Comparison of ENCODE assay signal across 7 cellular contexts in the genomic region with DNA sequence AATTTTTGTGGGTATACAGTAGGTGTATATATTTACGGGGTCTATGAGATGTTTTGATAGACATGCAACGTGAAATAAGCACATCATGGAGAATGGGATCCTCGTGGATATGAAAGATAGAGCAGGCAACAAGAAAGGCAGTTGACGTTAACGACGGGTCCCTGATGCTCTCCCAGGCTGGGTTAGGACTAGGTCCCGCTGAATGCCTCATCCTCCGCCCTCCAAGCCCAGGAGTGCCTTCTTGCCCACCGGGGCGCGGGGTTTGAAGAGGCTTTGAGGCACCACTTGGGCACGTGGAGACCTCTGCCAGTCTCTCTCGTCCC. TPM values are rescaled to one million over a fixed set of nuclear protein-coding genes. Genes with fewer than 3 reads are reported as not detected.
A peak's percentile ranks its signal among the peaks of the same experiment; 100 is the strongest.
DNase-seq lines count a peak whose midpoint lies in the region; ATAC-seq, FAIRE-seq and TF ChIP-seq lines count a peak whose summit lies in the region.

No MANE protein-coding gene starts in this region.

- H3K9ac ChIP-seq in KMS-11, result peak overlapping the region; percentile 58; the same call in 1 of the 2 replicates
- no peak overlapping the region for H3K9ac ChIP-seq in endodermal cell (ENCODE audit: extremely low read depth, low read length, poor library complexity, severe bottlenecking)
- peak overlapping the region; percentile 38 for H3K9ac ChIP-seq in neuronal stem cell (ENCODE audit: low read depth, low read length, poor library complexity)

- peak overlapping the region; percentile 45 for H2BK5ac ChIP-seq in neuronal stem cell (ENCODE audit: low read length)

- H3K79me2 ChIP-seq in KMS-11 (ENCODE audit: insufficient read depth, low read depth), result no peaks in the 10 kb centered on the region

- H3K4ac ChIP-seq in neuronal stem cell (ENCODE audit: low read length), result peak overlapping the region; percentile 32

- peaks cover 14% of the 10 kb centered on the region for H3K4me1 ChIP-seq in KMS-11 (ENCODE audit: low read depth, poor library complexity, severe bottlenecking)
- no peaks in the 10 kb centered on the region for H3K4me1 ChIP-seq in endodermal cell (ENCODE audit: control insufficient read depth, insufficient read depth, low read length)
- peaks cover 0 to 2% of the 10 kb centered on the region in 2 donors for H3K4me1 ChIP-seq in neuronal stem cell (ENCODE audit: control insufficient read depth in 2 of 2, insufficient read depth in 1 of 2, low read depth in 1 of 2, low read length in 2 of 2)

- H4K91ac ChIP-seq in neuronal stem cell (ENCODE audit: low read depth, low read length, poor library complexity), result no peak overlapping the region

- H3K9me3 ChIP-seq in endodermal cell (ENCODE audit: control insufficient read depth, low read length), result peaks cover 27% of the 10 kb centered on the region
- peaks cover 3 to 21% of the 10 kb centered on the region in 2 donors for H3K9me3 ChIP-seq in neuronal stem cell (replicated peaks in 1 of 2; ENCODE audit: control insufficient read depth in 2 of 2, insufficient read depth in 1 of 2, low read depth in 1 of 2, low read length in 2 of 2)

- no peaks in the 10 kb centered on the region for H3K79me1 ChIP-seq in neuronal stem cell (ENCODE audit: low read depth, low read length)

- peaks cover 43% of the 10 kb centered on the region for H3K9me3 Mint-ChIP-seq in endodermal cell

- H3K27me3 Mint-ChIP-seq in endodermal cell (ENCODE audit: insufficient read depth), result peaks cover 62% of the 10 kb centered on the region

- H3K36me3 ChIP-seq in KMS-11 (ENCODE audit: insufficient read depth) (no peaks in the 10 kb centered on the region), endodermal cell (ENCODE audit: control insufficient read depth, insufficient read depth, low read length) (no peaks in the 10 kb centered on the region), neuronal stem cell (replicated peaks in 1 of 2; ENCODE audit: control insufficient read depth in 2 of 2, insufficient read depth in 2 of 2, low read length in 2 of 2) (no peaks in the 10 kb centered on the region)

- peak overlapping the region; percentile 93 for H3K18ac ChIP-seq in neuronal stem cell (ENCODE audit: low read length)

- peaks cover 12% of the 10 kb centered on the region for H3K36me3 Mint-ChIP-seq in endodermal cell (ENCODE audit: low read depth)

- peaks cover 3% of the 10 kb centered on the region for H3K4me1 Mint-ChIP-seq in endodermal cell

- H3K4me3 ChIP-seq in KMS-11 (IDR thresholded peaks at IDR 0.05; ENCODE audit: insufficient read depth, low read depth, low read length) (peak overlapping the region; percentile 50), endodermal cell (ENCODE audit: low read length) (peak overlapping the region; percentile 79), neuronal stem cell (ENCODE audit: low read length in 2 of 2) (peak overlapping the region; percentile 55 to 65)

- H2AFZ ChIP-seq in KMS-11 (ENCODE audit: low read depth) (peak overlapping the region; percentile 86), neuronal stem cell (ENCODE audit: low read length) (peak overlapping the region; percentile 99)

- no peak overlapping the region for H2BK12ac ChIP-seq in neuronal stem cell (ENCODE audit: low read length)

- H3K27ac Mint-ChIP-seq in endodermal cell, result no peak overlapping the region

- no peak overlapping the region for H2BK120ac ChIP-seq in neuronal stem cell (ENCODE audit: low read depth, low read length)

- no peak for FAIRE-seq in RCC 7860 (lab: Jason Lieb, UNC)

- DNase-seq in endodermal cell (no peak), neuronal stem cell (ENCODE audit: low spot score) (no peak), RCC 7860 (ENCODE audit: low spot score) (no peak), HuH-7 (ENCODE audit: low spot score) (no peak)
- no peak for DNase-seq in activated CD4-positive, alpha-beta T cell treated with anti-CD3 and anti-CD28 coated beads for 1 hour

- no peak for TF ChIP-seq CTCF in KMS-11 (conservative IDR thresholded peaks at IDR 0.05; ENCODE audit: low read depth, low read length)
- TF ChIP-seq CTCF in endodermal cell (conservative IDR thresholded peaks at IDR 0.05), result no peak

- H2BK15ac ChIP-seq in neuronal stem cell (ENCODE audit: low read length), result peak overlapping the region; percentile 52

- H3K23ac ChIP-seq in neuronal stem cell (ENCODE audit: low read depth, low read length, poor library complexity), result no peak overlapping the region

- 52 to 82% methylated on average over 6 to 13 of the region's 13 CpGs for WGBS in endodermal cell (ENCODE audit: insufficient coverage in 1 of 2, insufficient read length in 1 of 2), 2 experiments
- no CpG with 5 or more reads among the region's 13 CpGs for WGBS in neuronal stem cell (ENCODE audit: extremely low coverage in 2 of 2, insufficient read length in 2 of 2, insufficient replicate concordance in 1 of 2), 2 donors

- H3K4me2 ChIP-seq in KMS-11 (peak overlapping the region; percentile 93), neuronal stem cell (ENCODE audit: insufficient read depth, low read length, poor library complexity, severe bottlenecking) (peak overlapping the region; percentile 96)

- H3K14ac ChIP-seq in neuronal stem cell (ENCODE audit: low read length), result no peak overlapping the region

- no peaks in the 10 kb centered on the region for H4K20me1 ChIP-seq in KMS-11 (ENCODE audit: insufficient read depth)

- H4K8ac ChIP-seq in neuronal stem cell (ENCODE audit: low read depth, low read length), result no peak overlapping the region

- H3K4me3 Mint-ChIP-seq in endodermal cell, result peak overlapping the region; percentile 67

- H3K27ac ChIP-seq in KMS-11 (no peak overlapping the region), endodermal cell (ENCODE audit: low read depth, low read length) (no peak overlapping the region), neuronal stem cell (replicated peaks; ENCODE audit: low read length) (no peak overlapping the region)

- peak; percentile 11 for ATAC-seq in GM21529 (IDR thresholded peaks at IDR 0.05; ENCODE audit: unreplicated experiment)

- H3K27me3 ChIP-seq in KMS-11 (ENCODE audit: insufficient read depth, low read depth) (no peaks in the 10 kb centered on the region), endodermal cell (ENCODE audit: control insufficient read depth, insufficient read depth, low read length, poor library complexity, severe bottlenecking) (peaks cover 25% of the 10 kb centered on the region), neuronal stem cell (ENCODE audit: control insufficient read depth in 3 of 3, insufficient read depth in 3 of 3, low read depth in 1 of 3, low read length in 3 of 3) (peaks cover 0 to 8% (median 0%) of the 10 kb centered on the region in 3 experiments)

- peak overlapping the region; percentile 20 for H2AK5ac ChIP-seq in neuronal stem cell (ENCODE audit: low read depth, low read length)

RNA-seq across cellular contexts. Expression of gene ZFP90, which starts 9.5 kb away (rescaled TPM):
- total RNA-seq in endodermal cell, result 10 to 100 TPM; 20.4 to 33.2 TPM
- polyA plus RNA-seq in endodermal cell (2013, experiment 1 of 2), result 51.7 TPM
- 41.3 TPM for polyA plus RNA-seq in endodermal cell (2013, experiment 2 of 2)
- 58.9 TPM for polyA plus RNA-seq in neuronal stem cell (2013, experiment 1 of 2)
- polyA plus RNA-seq in neuronal stem cell (2013, experiment 2 of 2), result 65.3 TPM
